ENCODE assay signal across 9 cellular contexts in genomic region chr12:7959278-7960063, GRCh38. TPM values are rescaled to one million over a fixed set of nuclear protein-coding genes. Genes with fewer than 3 reads are reported as not detected.
DNase-seq lines count a peak whose midpoint lies in the region; TF ChIP-seq lines count a peak whose summit lies in the region.
"Had no signal": no experiment of that assay in that cellular context is flagged by ENCODE, and none has a peak within 500 bp of the region (broad histone marks: within the 10 kb centered on the region; RNA-seq: fewer than 3 reads in every experiment).

No MANE protein-coding gene starts in this region.

- DNase-seq in DMS 273 (lab: John Stamatoyannopoulos, UW; ENCODE audit: unreplicated experiment) (peak; percentile 2), DMS 273 treated with DMSO at 0.1 percent for 48 hours (lab: John Stamatoyannopoulos, UW) (no peak), Kasumi-1 (lab: John Stamatoyannopoulos, UW) (peak; percentile 64 to 78), left ventricle myocardium inferior (no peak), NCI-H446 treated with DMSO at 0.1 percent for 48 hours (lab: John Stamatoyannopoulos, UW) (no peak), mucosa of gallbladder (ENCODE audit: low spot score) (no peak)
- peak; percentile 78 for DNase-seq in activated CD8-positive, alpha-beta memory T cell treated with anti-CD3 and anti-CD28 coated beads for 24 hours
- peak; percentile 22 to 39 for DNase-seq in stimulated activated CD8-positive, alpha-beta memory T cell treated with anti-CD3 and anti-CD28 coated beads, Interleukin-15, amount 100 ng/mL, for 48 hours (ENCODE audit: low read depth in 2 of 2)

- peaks cover 10% of the 10 kb centered on the region for H3K4me1 ChIP-seq in left ventricle myocardium inferior

- no peaks in the 10 kb centered on the region for H3K9me3 ChIP-seq in left ventricle myocardium inferior (replicated peaks)

- H3K4me3 ChIP-seq in left ventricle myocardium inferior = no peak overlapping the region

- no peaks in the 10 kb centered on the region for H3K27me3 ChIP-seq in left ventricle myocardium inferior (ENCODE audit: low read depth)

- intact Hi-C loops in left ventricle myocardium inferior (cut with micrococcal nuclease) = no loop called here

- TF ChIP-seq CTCF in left ventricle myocardium inferior (IDR thresholded peaks at IDR 0.05; ENCODE audit: borderline replicate concordance) = no peak

- H3K27ac ChIP-seq in left ventricle myocardium inferior (replicated peaks) = peak overlapping the region; percentile 79
- H3K27ac ChIP-seq: 22Rv1 had no signal

- no peaks in the 10 kb centered on the region for H3K36me3 ChIP-seq in left ventricle myocardium inferior

RNA-seq across cellular contexts. Expression of gene SLC2A3, which starts 23.5 kb away (rescaled TPM):
- total RNA-seq in left ventricle myocardium inferior (13.7 TPM), mucosa of gallbladder (50.6 TPM)

Comparison
In these comparisons a context has a peak if more than half of its experiments do, and no peak if none do; other contexts are left out.
1. DNase-seq: peak in DMS 273 (single experiment), Kasumi-1 (2 of 2), activated CD8-positive, alpha-beta memory T cell treated with anti-CD3 and anti-CD28 coated beads for 24 hours (single experiment) and stimulated activated CD8-positive, alpha-beta memory T cell treated with anti-CD3 and anti-CD28 coated beads, Interleukin-15, amount 100 ng/mL, for 48 hours (2 of 2); none in DMS 273 treated with DMSO at 0.1 percent for 48 hours (single experiment), left ventricle myocardium inferior (single experiment), NCI-H446 treated with DMSO at 0.1 percent for 48 hours (single experiment) and mucosa of gallbladder (single experiment).